In the genomic region with DNA sequence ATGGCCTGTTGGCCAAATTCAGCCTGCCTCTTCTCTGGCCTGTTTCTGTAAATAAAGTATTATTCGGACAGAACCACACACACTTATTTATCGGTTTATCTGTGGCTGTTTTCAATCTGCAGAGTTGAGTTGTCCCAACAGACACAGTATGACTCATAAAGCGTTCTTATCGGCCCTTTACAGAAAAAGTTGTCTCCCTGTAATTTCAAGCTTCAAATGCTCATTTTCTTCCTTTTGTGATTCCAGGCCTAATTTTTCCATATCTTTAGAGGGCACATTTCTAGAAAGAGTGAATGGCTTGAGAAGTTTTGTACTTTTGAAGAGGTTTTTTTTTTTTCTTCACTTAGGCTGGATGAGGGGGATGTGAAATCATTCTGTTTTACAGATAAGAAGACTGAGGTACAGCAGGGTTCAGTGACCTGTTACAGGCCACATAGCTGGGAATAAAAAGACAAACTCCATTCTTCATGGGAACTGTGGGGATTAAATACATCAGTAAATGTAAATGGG, we compare ENCODE assay signal across 1 cellular context.
TF ChIP-seq lines count a peak whose summit lies in the region.

No MANE protein-coding gene starts in this region.

TF ChIP-seq in K562, 482 proteins besides CTCF, POLR2A, EP300 and RAD21 (continued from another document and continues in another):
- TF ChIP-seq, protein P1, sequence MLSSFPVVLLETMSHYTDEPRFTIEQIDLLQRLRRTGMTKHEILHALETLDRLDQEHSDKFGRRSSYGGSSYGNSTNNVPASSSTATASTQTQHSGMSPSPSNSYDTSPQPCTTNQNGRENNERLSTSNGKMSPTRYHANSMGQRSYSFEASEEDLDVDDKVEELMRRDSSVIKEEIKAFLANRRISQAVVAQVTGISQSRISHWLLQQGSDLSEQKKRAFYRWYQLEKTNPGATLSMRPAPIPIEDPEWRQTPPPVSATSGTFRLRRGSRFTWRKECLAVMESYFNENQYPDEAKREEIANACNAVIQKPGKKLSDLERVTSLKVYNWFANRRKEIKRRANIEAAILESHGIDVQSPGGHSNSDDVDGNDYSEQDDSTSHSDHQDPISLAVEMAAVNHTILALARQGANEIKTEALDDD (IDR thresholded peaks at IDR 0.05): no peak
- TF ChIP-seq MBD2 (IDR thresholded peaks at IDR 0.05; ENCODE audit: borderline replicate concordance, low read depth) (peak; percentile 15; the same call in 1 of the 2 replicates), MYC (IDR thresholded peaks at IDR 0.05; ENCODE audit: low read depth, low read length) (no peak), MYC (CRISPR knock-in tag; IDR thresholded peaks at IDR 0.05; ENCODE audit: borderline replicate concordance, low read depth) (no peak), JUND (IDR thresholded peaks at IDR 0.05; ENCODE audit: borderline replicate concordance, low read depth, low read length) (peak; percentile 90), JUND (tag; IDR thresholded peaks at IDR 0.05; ENCODE audit: borderline replicate concordance, low read depth, low read length) (peak; percentile 98; the same call in 2 of the 3 replicates), ZNF584 (CRISPR knock-in tag; IDR thresholded peaks at IDR 0.05; ENCODE audit: low read depth) (0 out of 2 replicates have a peak, but pooled peaks have one; percentile 36), STAT5B (CRISPR knock-in tag; IDR thresholded peaks at IDR 0.05) (no peak), ZKSCAN8 (CRISPR knock-in tag; IDR thresholded peaks at IDR 0.05) (peak; percentile 35; the same call in 1 of the 2 replicates), ZNF57 (CRISPR knock-in tag; IDR thresholded peaks at IDR 0.05) (no peak), NCOR1 (IDR thresholded peaks at IDR 0.05) (peak; percentile 70), CC2D1A (IDR thresholded peaks at IDR 0.05) (0 out of 2 replicates have a peak, but pooled peaks have one; percentile 19), ATF7 (IDR thresholded peaks at IDR 0.05) (peak; percentile 42; the same call in 1 of the 2 replicates), SMARCE1 (IDR thresholded peaks at IDR 0.05) (peak; percentile 92), FOSL1 (tag; conservative IDR thresholded peaks at IDR 0.05) (peak; percentile 99), ZNF668 (CRISPR knock-in tag; IDR thresholded peaks at IDR 0.05) (no peak), MTA1 (IDR thresholded peaks at IDR 0.05; ENCODE audit: borderline replicate concordance) (no peak), MED1 (CRISPR knock-in tag; IDR thresholded peaks at IDR 0.05; ENCODE audit: borderline replicate concordance) (no peak), NFXL1 (CRISPR knock-in tag; IDR thresholded peaks at IDR 0.05) (no peak), SIN3B (IDR thresholded peaks at IDR 0.05; ENCODE audit: low read depth) (no peak), LARP7 (IDR thresholded peaks at IDR 0.05) (no peak), ZNF507 (tag; conservative IDR thresholded peaks at IDR 0.05) (no peak)
- TF ChIP-seq, protein P2, sequence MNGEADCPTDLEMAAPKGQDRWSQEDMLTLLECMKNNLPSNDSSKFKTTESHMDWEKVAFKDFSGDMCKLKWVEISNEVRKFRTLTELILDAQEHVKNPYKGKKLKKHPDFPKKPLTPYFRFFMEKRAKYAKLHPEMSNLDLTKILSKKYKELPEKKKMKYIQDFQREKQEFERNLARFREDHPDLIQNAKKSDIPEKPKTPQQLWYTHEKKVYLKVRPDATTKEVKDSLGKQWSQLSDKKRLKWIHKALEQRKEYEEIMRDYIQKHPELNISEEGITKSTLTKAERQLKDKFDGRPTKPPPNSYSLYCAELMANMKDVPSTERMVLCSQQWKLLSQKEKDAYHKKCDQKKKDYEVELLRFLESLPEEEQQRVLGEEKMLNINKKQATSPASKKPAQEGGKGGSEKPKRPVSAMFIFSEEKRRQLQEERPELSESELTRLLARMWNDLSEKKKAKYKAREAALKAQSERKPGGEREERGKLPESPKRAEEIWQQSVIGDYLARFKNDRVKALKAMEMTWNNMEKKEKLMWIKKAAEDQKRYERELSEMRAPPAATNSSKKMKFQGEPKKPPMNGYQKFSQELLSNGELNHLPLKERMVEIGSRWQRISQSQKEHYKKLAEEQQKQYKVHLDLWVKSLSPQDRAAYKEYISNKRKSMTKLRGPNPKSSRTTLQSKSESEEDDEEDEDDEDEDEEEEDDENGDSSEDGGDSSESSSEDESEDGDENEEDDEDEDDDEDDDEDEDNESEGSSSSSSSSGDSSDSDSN (IDR thresholded peaks at IDR 0.05; ENCODE audit: borderline replicate concordance in 1 of 2, low read depth in 2 of 2, low read length in 2 of 2): no peak
- TF ChIP-seq, protein P3, sequence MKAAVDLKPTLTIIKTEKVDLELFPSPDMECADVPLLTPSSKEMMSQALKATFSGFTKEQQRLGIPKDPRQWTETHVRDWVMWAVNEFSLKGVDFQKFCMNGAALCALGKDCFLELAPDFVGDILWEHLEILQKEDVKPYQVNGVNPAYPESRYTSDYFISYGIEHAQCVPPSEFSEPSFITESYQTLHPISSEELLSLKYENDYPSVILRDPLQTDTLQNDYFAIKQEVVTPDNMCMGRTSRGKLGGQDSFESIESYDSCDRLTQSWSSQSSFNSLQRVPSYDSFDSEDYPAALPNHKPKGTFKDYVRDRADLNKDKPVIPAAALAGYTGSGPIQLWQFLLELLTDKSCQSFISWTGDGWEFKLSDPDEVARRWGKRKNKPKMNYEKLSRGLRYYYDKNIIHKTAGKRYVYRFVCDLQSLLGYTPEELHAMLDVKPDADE (conservative IDR thresholded peaks at IDR 0.05; ENCODE audit: control insufficient read depth, low read depth, low read length): no peak
- TF ChIP-seq, protein P4, sequence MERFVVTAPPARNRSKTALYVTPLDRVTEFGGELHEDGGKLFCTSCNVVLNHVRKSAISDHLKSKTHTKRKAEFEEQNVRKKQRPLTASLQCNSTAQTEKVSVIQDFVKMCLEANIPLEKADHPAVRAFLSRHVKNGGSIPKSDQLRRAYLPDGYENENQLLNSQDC (CRISPR knock-in tag; IDR thresholded peaks at IDR 0.05): no peak
- TF ChIP-seq, protein P5, sequence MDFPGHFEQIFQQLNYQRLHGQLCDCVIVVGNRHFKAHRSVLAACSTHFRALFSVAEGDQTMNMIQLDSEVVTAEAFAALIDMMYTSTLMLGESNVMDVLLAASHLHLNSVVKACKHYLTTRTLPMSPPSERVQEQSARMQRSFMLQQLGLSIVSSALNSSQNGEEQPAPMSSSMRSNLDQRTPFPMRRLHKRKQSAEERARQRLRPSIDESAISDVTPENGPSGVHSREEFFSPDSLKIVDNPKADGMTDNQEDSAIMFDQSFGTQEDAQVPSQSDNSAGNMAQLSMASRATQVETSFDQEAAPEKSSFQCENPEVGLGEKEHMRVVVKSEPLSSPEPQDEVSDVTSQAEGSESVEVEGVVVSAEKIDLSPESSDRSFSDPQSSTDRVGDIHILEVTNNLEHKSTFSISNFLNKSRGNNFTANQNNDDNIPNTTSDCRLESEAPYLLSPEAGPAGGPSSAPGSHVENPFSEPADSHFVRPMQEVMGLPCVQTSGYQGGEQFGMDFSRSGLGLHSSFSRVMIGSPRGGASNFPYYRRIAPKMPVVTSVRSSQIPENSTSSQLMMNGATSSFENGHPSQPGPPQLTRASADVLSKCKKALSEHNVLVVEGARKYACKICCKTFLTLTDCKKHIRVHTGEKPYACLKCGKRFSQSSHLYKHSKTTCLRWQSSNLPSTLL (IDR thresholded peaks at IDR 0.05): no peak
- TF ChIP-seq, protein P6, sequence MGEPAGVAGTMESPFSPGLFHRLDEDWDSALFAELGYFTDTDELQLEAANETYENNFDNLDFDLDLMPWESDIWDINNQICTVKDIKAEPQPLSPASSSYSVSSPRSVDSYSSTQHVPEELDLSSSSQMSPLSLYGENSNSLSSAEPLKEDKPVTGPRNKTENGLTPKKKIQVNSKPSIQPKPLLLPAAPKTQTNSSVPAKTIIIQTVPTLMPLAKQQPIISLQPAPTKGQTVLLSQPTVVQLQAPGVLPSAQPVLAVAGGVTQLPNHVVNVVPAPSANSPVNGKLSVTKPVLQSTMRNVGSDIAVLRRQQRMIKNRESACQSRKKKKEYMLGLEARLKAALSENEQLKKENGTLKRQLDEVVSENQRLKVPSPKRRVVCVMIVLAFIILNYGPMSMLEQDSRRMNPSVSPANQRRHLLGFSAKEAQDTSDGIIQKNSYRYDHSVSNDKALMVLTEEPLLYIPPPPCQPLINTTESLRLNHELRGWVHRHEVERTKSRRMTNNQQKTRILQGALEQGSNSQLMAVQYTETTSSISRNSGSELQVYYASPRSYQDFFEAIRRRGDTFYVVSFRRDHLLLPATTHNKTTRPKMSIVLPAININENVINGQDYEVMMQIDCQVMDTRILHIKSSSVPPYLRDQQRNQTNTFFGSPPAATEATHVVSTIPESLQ (CRISPR knock-in tag; IDR thresholded peaks at IDR 0.05): no peak
- TF ChIP-seq, protein P7, sequence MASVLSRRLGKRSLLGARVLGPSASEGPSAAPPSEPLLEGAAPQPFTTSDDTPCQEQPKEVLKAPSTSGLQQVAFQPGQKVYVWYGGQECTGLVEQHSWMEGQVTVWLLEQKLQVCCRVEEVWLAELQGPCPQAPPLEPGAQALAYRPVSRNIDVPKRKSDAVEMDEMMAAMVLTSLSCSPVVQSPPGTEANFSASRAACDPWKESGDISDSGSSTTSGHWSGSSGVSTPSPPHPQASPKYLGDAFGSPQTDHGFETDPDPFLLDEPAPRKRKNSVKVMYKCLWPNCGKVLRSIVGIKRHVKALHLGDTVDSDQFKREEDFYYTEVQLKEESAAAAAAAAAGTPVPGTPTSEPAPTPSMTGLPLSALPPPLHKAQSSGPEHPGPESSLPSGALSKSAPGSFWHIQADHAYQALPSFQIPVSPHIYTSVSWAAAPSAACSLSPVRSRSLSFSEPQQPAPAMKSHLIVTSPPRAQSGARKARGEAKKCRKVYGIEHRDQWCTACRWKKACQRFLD (CRISPR knock-in tag; IDR thresholded peaks at IDR 0.05): 0 out of 2 replicates have a peak, but pooled peaks have one; percentile 54
- TF ChIP-seq, protein P8, sequence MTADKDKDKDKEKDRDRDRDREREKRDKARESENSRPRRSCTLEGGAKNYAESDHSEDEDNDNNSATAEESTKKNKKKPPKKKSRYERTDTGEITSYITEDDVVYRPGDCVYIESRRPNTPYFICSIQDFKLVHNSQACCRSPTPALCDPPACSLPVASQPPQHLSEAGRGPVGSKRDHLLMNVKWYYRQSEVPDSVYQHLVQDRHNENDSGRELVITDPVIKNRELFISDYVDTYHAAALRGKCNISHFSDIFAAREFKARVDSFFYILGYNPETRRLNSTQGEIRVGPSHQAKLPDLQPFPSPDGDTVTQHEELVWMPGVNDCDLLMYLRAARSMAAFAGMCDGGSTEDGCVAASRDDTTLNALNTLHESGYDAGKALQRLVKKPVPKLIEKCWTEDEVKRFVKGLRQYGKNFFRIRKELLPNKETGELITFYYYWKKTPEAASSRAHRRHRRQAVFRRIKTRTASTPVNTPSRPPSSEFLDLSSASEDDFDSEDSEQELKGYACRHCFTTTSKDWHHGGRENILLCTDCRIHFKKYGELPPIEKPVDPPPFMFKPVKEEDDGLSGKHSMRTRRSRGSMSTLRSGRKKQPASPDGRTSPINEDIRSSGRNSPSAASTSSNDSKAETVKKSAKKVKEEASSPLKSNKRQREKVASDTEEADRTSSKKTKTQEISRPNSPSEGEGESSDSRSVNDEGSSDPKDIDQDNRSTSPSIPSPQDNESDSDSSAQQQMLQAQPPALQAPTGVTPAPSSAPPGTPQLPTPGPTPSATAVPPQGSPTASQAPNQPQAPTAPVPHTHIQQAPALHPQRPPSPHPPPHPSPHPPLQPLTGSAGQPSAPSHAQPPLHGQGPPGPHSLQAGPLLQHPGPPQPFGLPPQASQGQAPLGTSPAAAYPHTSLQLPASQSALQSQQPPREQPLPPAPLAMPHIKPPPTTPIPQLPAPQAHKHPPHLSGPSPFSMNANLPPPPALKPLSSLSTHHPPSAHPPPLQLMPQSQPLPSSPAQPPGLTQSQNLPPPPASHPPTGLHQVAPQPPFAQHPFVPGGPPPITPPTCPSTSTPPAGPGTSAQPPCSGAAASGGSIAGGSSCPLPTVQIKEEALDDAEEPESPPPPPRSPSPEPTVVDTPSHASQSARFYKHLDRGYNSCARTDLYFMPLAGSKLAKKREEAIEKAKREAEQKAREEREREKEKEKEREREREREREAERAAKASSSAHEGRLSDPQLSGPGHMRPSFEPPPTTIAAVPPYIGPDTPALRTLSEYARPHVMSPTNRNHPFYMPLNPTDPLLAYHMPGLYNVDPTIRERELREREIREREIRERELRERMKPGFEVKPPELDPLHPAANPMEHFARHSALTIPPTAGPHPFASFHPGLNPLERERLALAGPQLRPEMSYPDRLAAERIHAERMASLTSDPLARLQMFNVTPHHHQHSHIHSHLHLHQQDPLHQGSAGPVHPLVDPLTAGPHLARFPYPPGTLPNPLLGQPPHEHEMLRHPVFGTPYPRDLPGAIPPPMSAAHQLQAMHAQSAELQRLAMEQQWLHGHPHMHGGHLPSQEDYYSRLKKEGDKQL (CRISPR knock-in tag; IDR thresholded peaks at IDR 0.05; ENCODE audit: borderline replicate concordance): no peak
